Comparison of ENCODE assay signal across 18 cellular contexts in the genomic region with DNA sequence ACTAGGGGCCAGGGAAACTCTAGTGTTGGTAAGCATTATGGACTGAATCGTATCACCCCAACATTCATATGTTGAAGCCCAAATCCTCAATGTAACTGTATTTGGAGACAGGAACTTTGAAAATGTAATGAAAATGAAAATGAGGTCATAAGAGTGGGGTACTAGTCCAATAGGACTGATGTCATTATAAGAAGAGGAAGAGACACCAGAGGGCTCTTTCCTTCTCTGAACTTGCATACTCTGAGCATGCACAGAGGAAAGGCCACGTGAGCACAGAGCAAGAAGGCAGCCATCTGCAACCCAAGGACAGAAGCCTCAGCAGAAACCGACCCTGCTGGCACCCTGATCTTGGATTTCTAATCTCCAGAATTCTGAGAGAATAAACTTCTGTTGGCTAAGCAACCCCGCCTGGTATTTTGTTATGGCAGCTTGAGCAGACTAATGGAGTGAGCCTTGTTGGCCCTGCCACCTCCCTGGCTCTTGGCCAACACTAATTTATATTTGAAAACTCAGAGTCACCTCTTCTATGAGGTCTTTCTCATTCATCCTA.
DNase-seq lines count a peak whose midpoint lies in the region; ATAC-seq and TF ChIP-seq lines count a peak whose summit lies in the region.
"Had no signal": no experiment of that assay in that cellular context is flagged by ENCODE, and none has a peak within 500 bp of the region (broad histone marks: within the 10 kb centered on the region; RNA-seq: fewer than 3 reads in every experiment).

No MANE protein-coding gene starts in this region.

- no peak for TF ChIP-seq POLR2A in esophagus muscularis mucosa (IDR thresholded peaks at IDR 0.05; ENCODE audit: low read depth)

- peaks cover 23 to 31% of the 10 kb centered on the region in 2 donors for H3K4me1 Mint-ChIP-seq in stimulated activated naive B cell treated with anti-CD40 and anti-IgM and Interleukin-4, amounts not matched to agents 10 μg/mL and 1 μg/mL and 100 μg/mL, for 72 hours

- no TSS peak for BruUV-seq in PC-9 (replicated peaks; lab: Mats Ljungman, UMichigan)

- H3K27ac Mint-ChIP-seq in stimulated activated naive B cell treated with anti-CD40 and anti-IgM and Interleukin-4, amounts not matched to agents 10 μg/mL and 1 μg/mL and 100 μg/mL, for 72 hours: no peak overlapping the region

- H3F3A ChIP-seq in PC-9 (ENCODE audit: insufficient read depth, low read depth): no peaks in the 10 kb centered on the region

- no peaks in the 10 kb centered on the region for H3K9me2 ChIP-seq in PC-9 (ENCODE audit: insufficient read depth)
- H3K9me2 ChIP-seq: SK-N-SH had no signal

- no peaks in the 10 kb centered on the region for H3K36me3 ChIP-seq in HEK293 (ENCODE audit: control insufficient read depth in 2 of 2, insufficient read depth in 1 of 2, low read length in 2 of 2)
- H3K36me3 ChIP-seq in esophagus muscularis mucosa: no peaks in the 10 kb centered on the region
- H3K36me3 ChIP-seq in PC-9 (ENCODE audit: low read depth): no peaks in the 10 kb centered on the region

- H3K9me3 ChIP-seq in HEK293 (ENCODE audit: control insufficient read depth, insufficient read depth, low read depth, low read length) (no peaks in the 10 kb centered on the region), esophagus muscularis mucosa (no peaks in the 10 kb centered on the region), PC-9 (ENCODE audit: insufficient read depth, low read depth) (no peaks in the 10 kb centered on the region)
- H3K9me3 ChIP-seq: SK-N-SH had no signal

- H4K20me1 ChIP-seq in PC-9 (ENCODE audit: insufficient read depth): no peaks in the 10 kb centered on the region

- TF ChIP-seq EP300 in esophagus muscularis mucosa (IDR thresholded peaks at IDR 0.05): no peak

- WGBS in esophagus muscularis mucosa: 78% methylated on average over 4 of the region's 4 CpGs

- no peaks in the 10 kb centered on the region for H3K9me3 Mint-ChIP-seq in stimulated activated naive B cell treated with anti-CD40 and anti-IgM and Interleukin-4, amounts not matched to agents 10 μg/mL and 1 μg/mL and 100 μg/mL, for 72 hours
- H3K9me3 Mint-ChIP-seq: H9 had no signal

- H3K79me2 ChIP-seq in PC-9 (ENCODE audit: low read depth): no peaks in the 10 kb centered on the region

- no peak overlapping the region for H3K4me3 Mint-ChIP-seq in stimulated activated naive B cell treated with anti-CD40 and anti-IgM and Interleukin-4, amounts not matched to agents 10 μg/mL and 1 μg/mL and 100 μg/mL, for 72 hours
- H3K4me3 Mint-ChIP-seq: H9 had no signal

- no peak overlapping the region for H2AFZ ChIP-seq in PC-9

- no peak for ATAC-seq in stimulated activated naive B cell treated with anti-CD40 and anti-IgM and Interleukin-4, amounts not matched to agents 10 μg/mL and 1 μg/mL and 100 μg/mL, for 72 hours (replicated peaks)

- H3K27me3 Mint-ChIP-seq in stimulated activated naive B cell treated with anti-CD40 and anti-IgM and Interleukin-4, amounts not matched to agents 10 μg/mL and 1 μg/mL and 100 μg/mL, for 72 hours: no peaks in the 10 kb centered on the region

- CTCF ChIA-PET in HEK293 (lab: Yijun Ruan, JAX): interaction anchor here (0.6 kb wide), 1 partner anchor 296 kb away, joined by 5 read pairs; no protein-coding TSS in a partner anchor
- CTCF ChIA-PET in PC-9 (lab: Charles Lee): no interaction called here

- intact Hi-C loops in esophagus muscularis mucosa (cut with DNase I) (loop anchor here (5.0 to 10.0 kb wide), 2 partner anchors 230 to 292 kb away; no protein-coding TSS in a partner anchor), PC-9 (cut with micrococcal nuclease; ENCODE audit: unreplicated experiment) (no loop called here)

- DNase-seq in CD1c-positive myeloid dendritic cell (ENCODE audit: extremely low spot score) (peak; percentile 27), NAMALWA (ENCODE audit: low spot score) (peak; percentile 2), esophagus muscularis mucosa (ENCODE audit: extremely low spot score) (no peak), PC-9 (no peak), foreskin fibroblast (no peak)
- no peak for DNase-seq in stimulated activated naive B cell treated with anti-CD40 and anti-IgM and Interleukin-4, amounts not matched to agents 10 μg/mL and 1 μg/mL and 100 μg/mL, for 72 hours
- DNase-seq: COR-L47, DMS153, H9, NCI-H1092 treated with DMSO at 0.1 percent for 48 hours, NCI-H1694 treated with DMSO at 0.1 percent for 48 hours, NCI-H2171, NCI-H446 treated with DMSO at 0.1 percent for 48 hours, NCI-H748 treated with DMSO at 0.1 percent for 48 hours, SHP77, SK-N-SH had no signal

- TF ChIP-seq CTCF in HEK293 (tag by site-specific recombination; IDR thresholded peaks at IDR 0.05) (no peak), esophagus muscularis mucosa (IDR thresholded peaks at IDR 0.05) (no peak), PC-9 (conservative IDR thresholded peaks at IDR 0.05) (no peak), foreskin fibroblast (IDR thresholded peaks at IDR 0.05; ENCODE audit: low read depth, low read length) (no peak)

- POLR2A ChIA-PET in HEK293 (lab: Yijun Ruan, JAX) (no interaction called here), PC-9 (lab: Charles Lee; ENCODE audit: unreplicated experiment) (no interaction called here)

- H3K4me1 ChIP-seq in HEK293 (ENCODE audit: control insufficient read depth, insufficient read depth, low read length): no peaks in the 10 kb centered on the region
- peaks cover 11 to 50% (median 45%) of the 10 kb centered on the region in 4 donors for H3K4me1 ChIP-seq in esophagus muscularis mucosa
- no peaks in the 10 kb centered on the region for H3K4me1 ChIP-seq in PC-9 (replicated peaks; ENCODE audit: insufficient read depth)

- peaks cover 3 to 8% of the 10 kb centered on the region in 2 donors for H3K36me3 Mint-ChIP-seq in stimulated activated naive B cell treated with anti-CD40 and anti-IgM and Interleukin-4, amounts not matched to agents 10 μg/mL and 1 μg/mL and 100 μg/mL, for 72 hours

- no peaks in the 10 kb centered on the region for H3K27me3 ChIP-seq in esophagus muscularis mucosa
- no peaks in the 10 kb centered on the region for H3K27me3 ChIP-seq in PC-9 (ENCODE audit: insufficient read depth, low read depth)

- H3K4me2 ChIP-seq in PC-9: no peak overlapping the region
- H3K4me2 ChIP-seq: SK-N-SH had no signal

- no peak overlapping the region for H3K27ac ChIP-seq in HEK293 (ENCODE audit: extremely low read depth, low read depth, low read length)
- H3K27ac ChIP-seq in esophagus muscularis mucosa (replicated peaks in 1 of 4): peak overlapping the region; percentile 30 to 80 (median 77)
- no peak overlapping the region for H3K27ac ChIP-seq in PC-9
- H3K27ac ChIP-seq: C4-2B had no signal

- H3K4me3 ChIP-seq in HEK293 (ENCODE audit: low read depth, low read length) (no peak overlapping the region), esophagus muscularis mucosa (no peak overlapping the region), PC-9 (no peak overlapping the region), foreskin fibroblast (ENCODE audit: low read depth in 1 of 2, low read length in 2 of 2) (no peak overlapping the region)

TF ChIP-seq in HEK293, 187 proteins besides CTCF, POLR2A, EP300 and RAD21:
- TF ChIP-seq ZNF555 (tag by site-specific recombination; conservative IDR thresholded peaks at IDR 0.05): no peak
- TF ChIP-seq ZSCAN30 (tag by site-specific recombination; IDR thresholded peaks at IDR 0.05): no peak
- TF ChIP-seq, protein P1, sequence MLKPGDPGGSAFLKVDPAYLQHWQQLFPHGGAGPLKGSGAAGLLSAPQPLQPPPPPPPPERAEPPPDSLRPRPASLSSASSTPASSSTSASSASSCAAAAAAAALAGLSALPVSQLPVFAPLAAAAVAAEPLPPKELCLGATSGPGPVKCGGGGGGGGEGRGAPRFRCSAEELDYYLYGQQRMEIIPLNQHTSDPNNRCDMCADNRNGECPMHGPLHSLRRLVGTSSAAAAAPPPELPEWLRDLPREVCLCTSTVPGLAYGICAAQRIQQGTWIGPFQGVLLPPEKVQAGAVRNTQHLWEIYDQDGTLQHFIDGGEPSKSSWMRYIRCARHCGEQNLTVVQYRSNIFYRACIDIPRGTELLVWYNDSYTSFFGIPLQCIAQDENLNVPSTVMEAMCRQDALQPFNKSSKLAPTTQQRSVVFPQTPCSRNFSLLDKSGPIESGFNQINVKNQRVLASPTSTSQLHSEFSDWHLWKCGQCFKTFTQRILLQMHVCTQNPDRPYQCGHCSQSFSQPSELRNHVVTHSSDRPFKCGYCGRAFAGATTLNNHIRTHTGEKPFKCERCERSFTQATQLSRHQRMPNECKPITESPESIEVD (tag by site-specific recombination; IDR thresholded peaks at IDR 0.05): no peak
- TF ChIP-seq SP7 (tag by site-specific recombination; IDR thresholded peaks at IDR 0.05): no peak
- TF ChIP-seq ZNF670 (tag by site-specific recombination; IDR thresholded peaks at IDR 0.05; ENCODE audit: low read depth): no peak
- TF ChIP-seq, protein P2, sequence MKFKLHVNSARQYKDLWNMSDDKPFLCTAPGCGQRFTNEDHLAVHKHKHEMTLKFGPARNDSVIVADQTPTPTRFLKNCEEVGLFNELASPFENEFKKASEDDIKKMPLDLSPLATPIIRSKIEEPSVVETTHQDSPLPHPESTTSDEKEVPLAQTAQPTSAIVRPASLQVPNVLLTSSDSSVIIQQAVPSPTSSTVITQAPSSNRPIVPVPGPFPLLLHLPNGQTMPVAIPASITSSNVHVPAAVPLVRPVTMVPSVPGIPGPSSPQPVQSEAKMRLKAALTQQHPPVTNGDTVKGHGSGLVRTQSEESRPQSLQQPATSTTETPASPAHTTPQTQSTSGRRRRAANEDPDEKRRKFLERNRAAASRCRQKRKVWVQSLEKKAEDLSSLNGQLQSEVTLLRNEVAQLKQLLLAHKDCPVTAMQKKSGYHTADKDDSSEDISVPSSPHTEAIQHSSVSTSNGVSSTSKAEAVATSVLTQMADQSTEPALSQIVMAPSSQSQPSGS (tag by site-specific recombination; IDR thresholded peaks at IDR 0.05; ENCODE audit: low read depth): peak; percentile 47
- no peak for TF ChIP-seq ZNF76 (tag by site-specific recombination; IDR thresholded peaks at IDR 0.05; ENCODE audit: borderline replicate concordance, low read depth)
- TF ChIP-seq TRIM28 (IDR thresholded peaks at IDR 0.05; ENCODE audit: borderline replicate concordance, low read length): no peak

Comparison
In these comparisons a context has a peak if more than half of its experiments do, and no peak if none do; other contexts are left out.
1. DNase-seq: peak in CD1c-positive myeloid dendritic cell (single experiment) and NAMALWA (single experiment); none in esophagus muscularis mucosa (single experiment), PC-9 (0 of 2), foreskin fibroblast (0 of 2) and stimulated activated naive B cell treated with anti-CD40 and anti-IgM and Interleukin-4, amounts not matched to agents 10 μg/mL and 1 μg/mL and 100 μg/mL, for 72 hours (single experiment).
2. H3K27ac ChIP-seq: peak in esophagus muscularis mucosa (4 of 4); none in HEK293 (single experiment) and PC-9 (single experiment).